Comparison of ENCODE assay signal across 8 cellular contexts in the genomic region with DNA sequence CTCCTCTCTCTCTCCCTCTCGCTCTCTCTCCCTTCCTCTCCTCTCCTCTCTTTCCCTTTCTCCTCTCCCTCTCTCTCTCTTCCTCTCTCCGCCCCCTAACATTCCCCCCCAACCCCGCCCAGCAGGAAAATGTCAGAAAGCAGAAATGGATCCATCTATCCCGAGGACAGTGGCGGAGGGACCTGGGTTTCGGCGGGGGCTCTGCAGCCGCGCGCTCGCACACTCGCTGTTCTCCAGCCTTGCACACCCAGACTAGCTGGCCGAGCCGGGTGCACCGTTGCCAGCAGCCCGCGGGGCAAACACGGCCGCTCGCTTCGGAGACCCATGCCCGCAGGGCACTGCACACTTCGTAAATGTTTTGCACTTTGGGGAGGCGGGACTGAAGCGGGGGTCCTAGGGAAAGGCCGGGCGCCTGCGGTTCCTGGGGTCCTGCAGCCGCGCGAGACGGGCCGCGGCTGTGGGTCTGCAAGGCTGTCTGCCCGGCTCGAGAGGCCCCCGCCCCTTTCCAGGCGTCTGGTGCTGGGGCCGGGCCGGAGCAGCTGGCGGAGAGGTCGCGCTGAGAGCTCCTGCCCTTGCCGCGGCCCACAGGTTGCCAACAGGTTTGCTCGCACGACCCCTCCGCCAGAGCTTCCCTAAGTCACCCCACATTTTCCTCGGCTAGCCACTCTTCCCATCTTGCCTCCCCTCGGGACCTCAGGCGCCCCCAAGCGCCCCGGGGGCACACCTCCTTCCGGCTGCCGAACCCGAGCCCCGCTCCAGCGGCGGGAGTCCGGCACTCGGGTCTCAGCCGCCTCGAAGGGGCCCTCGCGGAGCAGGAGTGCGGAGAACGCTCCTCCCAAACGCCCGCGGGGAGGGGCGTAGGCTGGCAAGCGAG. TPM values are rescaled to one million over a fixed set of nuclear protein-coding genes. Genes with fewer than 3 reads are reported as not detected.
DNase-seq lines count a peak whose midpoint lies in the region; ATAC-seq and TF ChIP-seq lines count a peak whose summit lies in the region.

No MANE protein-coding gene starts in this region.

- H3K27ac Mint-ChIP-seq in naive thymus-derived CD4-positive, alpha-beta T cell, result peak overlapping the region; percentile 93 to 99 (median 98)

- peak overlapping the region; percentile 46 to 81 (median 68) for H3K4me3 ChIP-seq in esophagus squamous epithelium
- H3K4me3 ChIP-seq in naive thymus-derived CD4-positive, alpha-beta T cell (ENCODE audit: low read length), result peak overlapping the region; percentile 79
- H3K4me3 ChIP-seq in suprapubic skin, result peak overlapping the region; percentile 65

- TF ChIP-seq CTCF in esophagus squamous epithelium (IDR thresholded peaks at IDR 0.05), result no peak
- no peak for TF ChIP-seq CTCF in suprapubic skin (IDR thresholded peaks at IDR 0.05)

- peak overlapping the region in 3 of 4 donors; percentile 36 to 86 (median 84) for H3K27ac ChIP-seq in esophagus squamous epithelium
- peak overlapping the region; percentile 57 for H3K27ac ChIP-seq in naive thymus-derived CD4-positive, alpha-beta T cell (ENCODE audit: low read depth, low read length)
- H3K27ac ChIP-seq in suprapubic skin, result no peak overlapping the region

- intact Hi-C loops in esophagus squamous epithelium (cut with DNase I), result loop anchor here (10.0 kb wide), 2 partner anchors 214 to 796 kb away; no protein-coding TSS in a partner anchor
- intact Hi-C loops in naive thymus-derived CD4-positive, alpha-beta T cell (cut with micrococcal nuclease), result loop anchor here (1.0 to 10.0 kb wide), 10 partner anchors 120 to 1276 kb away; a partner anchor contains a TSS

- 0 to 1% methylated on average over 11 to 26 of the region's 72 CpGs for WGBS in esophagus squamous epithelium, 2 donors
- 1% methylated on average over 44 of the region's 72 CpGs for WGBS in suprapubic skin

- peaks cover 25 to 81% (median 38%) of the 10 kb centered on the region in 5 donors for H3K27me3 Mint-ChIP-seq in naive thymus-derived CD4-positive, alpha-beta T cell

- ATAC-seq in naive thymus-derived CD4-positive, alpha-beta T cell, result peak; percentile 23
- no peak for ATAC-seq in HG02588 (IDR thresholded peaks at IDR 0.05; ENCODE audit: unreplicated experiment)

- no peak for TF ChIP-seq POLR2A in esophagus squamous epithelium (IDR thresholded peaks at IDR 0.05)
- TF ChIP-seq POLR2A in suprapubic skin (IDR thresholded peaks at IDR 0.05), result no peak

- DNase-seq in NCI-H82 (lab: John Stamatoyannopoulos, UW) (peak; percentile 79), NCI-H82 treated with DMSO at 0.1 percent for 48 hours (lab: John Stamatoyannopoulos, UW; ENCODE audit: unreplicated experiment) (no peak), NCI-H526 treated with DMSO at 0.1 percent for 48 hours (lab: John Stamatoyannopoulos, UW) (peak; percentile 59), esophagus squamous epithelium (lab: John Stamatoyannopoulos, UW) (no peak), suprapubic skin (ENCODE audit: low spot score in 2 of 2) (peak in 1 of 2 donors; percentile 83)
- DNase-seq in activated T-cell treated with anti-CD3 and anti-CD28 coated beads, Interleukin-2, amount 50 U/mL, for 1 hour, result peak; percentile 89
- peak; percentile 33 to 69 (median 57) for DNase-seq in naive thymus-derived CD4-positive, alpha-beta T cell

- no peaks in the 10 kb centered on the region for H3K36me3 ChIP-seq in esophagus squamous epithelium
- H3K36me3 ChIP-seq in naive thymus-derived CD4-positive, alpha-beta T cell (ENCODE audit: control insufficient read depth in 2 of 3, insufficient read depth in 3 of 3, low read length in 3 of 3), result no peaks in the 10 kb centered on the region
- H3K36me3 ChIP-seq in suprapubic skin, result no peaks in the 10 kb centered on the region

- CTCF ChIA-PET in naive thymus-derived CD4-positive, alpha-beta T cell (lab: Charles Lee), result interaction anchor here (0.7 to 0.9 kb wide), 2 partner anchors 86 to 143 kb away, joined by 3 read pairs; no protein-coding TSS in a partner anchor

- TF ChIP-seq EP300 in suprapubic skin (IDR thresholded peaks at IDR 0.05), result no peak

- peak overlapping the region; percentile 96 to 100 (median 98) for H3K4me3 Mint-ChIP-seq in naive thymus-derived CD4-positive, alpha-beta T cell

- POLR2A ChIA-PET in naive thymus-derived CD4-positive, alpha-beta T cell (lab: Charles Lee), result interaction anchor here (0.5 to 2.2 kb wide), 7 partner anchors 9 to 268 kb away, joined by 3 to 14 read pairs (median 4); a partner anchor contains a TSS

- H3K4me1 ChIP-seq in esophagus squamous epithelium (peaks cover 16 to 52% (median 28%) of the 10 kb centered on the region in 3 donors), suprapubic skin (peaks cover 43% of the 10 kb centered on the region)
- peaks cover 11 to 12% of the 10 kb centered on the region in 2 donors for H3K4me1 ChIP-seq in naive thymus-derived CD4-positive, alpha-beta T cell (ENCODE audit: control insufficient read depth in 2 of 2, insufficient read depth in 2 of 2, low read length in 2 of 2)

- peaks cover 0 to 2% (median 0%) of the 10 kb centered on the region in 5 donors for H3K36me3 Mint-ChIP-seq in naive thymus-derived CD4-positive, alpha-beta T cell

- H3K9me3 ChIP-seq in esophagus squamous epithelium (no peaks in the 10 kb centered on the region), suprapubic skin (no peaks in the 10 kb centered on the region)
- H3K9me3 ChIP-seq in naive thymus-derived CD4-positive, alpha-beta T cell (ENCODE audit: control insufficient read depth in 2 of 3, low read length in 3 of 3), result no peaks in the 10 kb centered on the region

- peaks cover 0 to 7% (median 0%) of the 10 kb centered on the region in 11 donors for H3K9me3 Mint-ChIP-seq in naive thymus-derived CD4-positive, alpha-beta T cell

- peaks cover 20 to 36% (median 26%) of the 10 kb centered on the region in 7 donors for H3K4me1 Mint-ChIP-seq in naive thymus-derived CD4-positive, alpha-beta T cell

- H3K27me3 ChIP-seq in esophagus squamous epithelium (peaks cover 0 to 61% (median 0%) of the 10 kb centered on the region in 4 donors), suprapubic skin (peaks cover 51% of the 10 kb centered on the region)
- H3K27me3 ChIP-seq in naive thymus-derived CD4-positive, alpha-beta T cell (ENCODE audit: control insufficient read depth in 2 of 2, insufficient read depth in 2 of 2, low read length in 2 of 2), result no peaks in the 10 kb centered on the region

RNA-seq across cellular contexts. Expression of a gene that starts 0.8 kb away (rescaled TPM):
- total RNA-seq in esophagus squamous epithelium (10 to 100 TPM; 10.1 to 26.5 (median 11.3) TPM), suprapubic skin (10 to 100 TPM in 3 of 4 donors, 1 to 10 TPM in 1; 5.5 to 77.2 (median 26.8) TPM)
- 10 to 100 TPM in 3 of 5 experiments, under 1 TPM in 2; 0.08 to 17.8 (median 12.5) TPM for total RNA-seq in naive thymus-derived CD4-positive, alpha-beta T cell
- polyA plus RNA-seq in naive thymus-derived CD4-positive, alpha-beta T cell, result 1 to 10 TPM in 1 of 2 donors, under 1 TPM in 1; 0.70 to 1.1 TPM

Comparison
In these comparisons a context has a peak if more than half of its experiments do, and no peak if none do; other contexts are left out.
1. DNase-seq: peak in NCI-H82 (single experiment), NCI-H526 treated with DMSO at 0.1 percent for 48 hours (single experiment), activated T-cell treated with anti-CD3 and anti-CD28 coated beads, Interleukin-2, amount 50 U/mL, for 1 hour (single experiment) and naive thymus-derived CD4-positive, alpha-beta T cell (9 of 9); none in NCI-H82 treated with DMSO at 0.1 percent for 48 hours (single experiment) and esophagus squamous epithelium (single experiment).
2. Peak in every context shown above with its lines, with median percentiles within 50 percentile points of each other: H3K4me3 ChIP-seq.